In the genomic region with DNA sequence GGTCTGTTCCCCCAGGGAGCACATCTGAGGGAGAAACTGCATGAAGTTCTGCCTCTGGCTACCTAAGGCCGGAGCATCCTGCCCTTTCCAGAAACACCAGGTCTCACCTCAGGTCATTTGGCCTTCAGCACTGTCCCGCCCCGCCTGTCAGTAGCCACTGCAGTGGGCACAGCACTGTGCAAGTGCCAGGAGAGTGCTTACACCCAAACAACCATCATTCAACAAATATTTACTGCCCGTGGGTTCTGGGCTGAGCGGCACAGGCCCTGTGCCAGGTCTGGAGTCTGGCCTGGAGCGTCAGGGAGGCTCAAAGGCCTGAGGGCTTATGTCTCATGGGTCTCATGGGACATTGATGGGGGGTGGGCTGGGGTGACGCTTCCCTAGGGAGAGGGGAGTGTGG, we compare ENCODE assay signal across 2 cellular contexts.
TF ChIP-seq lines count a peak whose summit lies in the region.

No MANE protein-coding gene starts in this region.

TF ChIP-seq in liver, 16 proteins besides CTCF, POLR2A, EP300 and RAD21:
- TF ChIP-seq, protein P1, sequence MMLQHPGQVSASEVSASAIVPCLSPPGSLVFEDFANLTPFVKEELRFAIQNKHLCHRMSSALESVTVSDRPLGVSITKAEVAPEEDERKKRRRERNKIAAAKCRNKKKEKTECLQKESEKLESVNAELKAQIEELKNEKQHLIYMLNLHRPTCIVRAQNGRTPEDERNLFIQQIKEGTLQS (IDR thresholded peaks at IDR 0.05), result no peak
- TF ChIP-seq REST (IDR thresholded peaks at IDR 0.05) (peak; percentile 75), GABPA (IDR thresholded peaks at IDR 0.05 in 1 of 2, conservative IDR thresholded peaks at IDR 0.05 in 1 of 2) (no peak), SP1 (IDR thresholded peaks at IDR 0.05) (peak; percentile 82), FOXA2 (IDR thresholded peaks at IDR 0.05) (peak; percentile 54), YY1 (IDR thresholded peaks at IDR 0.05) (peak; percentile 79), EGR1 (IDR thresholded peaks at IDR 0.05; ENCODE audit: low read depth in 2 of 2) (peak in 1 of 2 donors; percentile 35), ZBTB33 (IDR thresholded peaks at IDR 0.05) (no peak), FOXA1 (IDR thresholded peaks at IDR 0.05) (peak; percentile 68), NR2F2 (IDR thresholded peaks at IDR 0.05) (peak; percentile 18), HNF4A (conservative IDR thresholded peaks at IDR 0.05) (peak; percentile 51 to 70), TAF1 (conservative IDR thresholded peaks at IDR 0.05) (no peak), JUND (IDR thresholded peaks at IDR 0.05) (peak; percentile 10 to 40), HNF4G (IDR thresholded peaks at IDR 0.05) (peak; percentile 6), RXRA (IDR thresholded peaks at IDR 0.05) (peak; percentile 88 to 96)
- TF ChIP-seq, protein P2, sequence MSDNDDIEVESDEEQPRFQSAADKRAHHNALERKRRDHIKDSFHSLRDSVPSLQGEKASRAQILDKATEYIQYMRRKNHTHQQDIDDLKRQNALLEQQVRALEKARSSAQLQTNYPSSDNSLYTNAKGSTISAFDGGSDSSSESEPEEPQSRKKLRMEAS (IDR thresholded peaks at IDR 0.05), result peak; percentile 56

TF ChIP-seq in HepG2, 621 proteins besides CTCF, POLR2A, EP300 and RAD21:
- TF ChIP-seq FOXA3 (CRISPR knock-in tag; IDR thresholded peaks at IDR 0.05) (no peak), SOX5 (CRISPR knock-in tag; IDR thresholded peaks at IDR 0.05; ENCODE audit: borderline replicate concordance) (no peak), SMAD9 (CRISPR knock-in tag; IDR thresholded peaks at IDR 0.05) (no peak), UBTF (CRISPR knock-in tag; IDR thresholded peaks at IDR 0.05) (no peak), TCF12 (IDR thresholded peaks at IDR 0.05) (no peak), TCF12 (CRISPR knock-in tag; IDR thresholded peaks at IDR 0.05) (no peak)
- TF ChIP-seq, protein P3, sequence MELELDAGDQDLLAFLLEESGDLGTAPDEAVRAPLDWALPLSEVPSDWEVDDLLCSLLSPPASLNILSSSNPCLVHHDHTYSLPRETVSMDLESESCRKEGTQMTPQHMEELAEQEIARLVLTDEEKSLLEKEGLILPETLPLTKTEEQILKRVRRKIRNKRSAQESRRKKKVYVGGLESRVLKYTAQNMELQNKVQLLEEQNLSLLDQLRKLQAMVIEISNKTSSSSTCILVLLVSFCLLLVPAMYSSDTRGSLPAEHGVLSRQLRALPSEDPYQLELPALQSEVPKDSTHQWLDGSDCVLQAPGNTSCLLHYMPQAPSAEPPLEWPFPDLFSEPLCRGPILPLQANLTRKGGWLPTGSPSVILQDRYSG (CRISPR knock-in tag; IDR thresholded peaks at IDR 0.05), result no peak
- TF ChIP-seq, protein P4, sequence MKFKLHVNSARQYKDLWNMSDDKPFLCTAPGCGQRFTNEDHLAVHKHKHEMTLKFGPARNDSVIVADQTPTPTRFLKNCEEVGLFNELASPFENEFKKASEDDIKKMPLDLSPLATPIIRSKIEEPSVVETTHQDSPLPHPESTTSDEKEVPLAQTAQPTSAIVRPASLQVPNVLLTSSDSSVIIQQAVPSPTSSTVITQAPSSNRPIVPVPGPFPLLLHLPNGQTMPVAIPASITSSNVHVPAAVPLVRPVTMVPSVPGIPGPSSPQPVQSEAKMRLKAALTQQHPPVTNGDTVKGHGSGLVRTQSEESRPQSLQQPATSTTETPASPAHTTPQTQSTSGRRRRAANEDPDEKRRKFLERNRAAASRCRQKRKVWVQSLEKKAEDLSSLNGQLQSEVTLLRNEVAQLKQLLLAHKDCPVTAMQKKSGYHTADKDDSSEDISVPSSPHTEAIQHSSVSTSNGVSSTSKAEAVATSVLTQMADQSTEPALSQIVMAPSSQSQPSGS (CRISPR knock-in tag; IDR thresholded peaks at IDR 0.05), result no peak
